ENCODE assay signal across 25 cellular contexts in genomic region chr1:43318831-43319230, GRCh38. TPM values are rescaled to one million over a fixed set of nuclear protein-coding genes. Genes with fewer than 3 reads are reported as not detected.
A peak's percentile ranks its signal among the peaks of the same experiment; 100 is the strongest.
DNase-seq lines count a peak whose midpoint lies in the region; ATAC-seq and TF ChIP-seq lines count a peak whose summit lies in the region.
"Had no signal": no experiment of that assay in that cellular context is flagged by ENCODE, and none has a peak within 500 bp of the region (broad histone marks: within the 10 kb centered on the region; RNA-seq: fewer than 3 reads in every experiment).

No MANE protein-coding gene starts in this region.

- BruUV-seq in Panc1 (replicated peaks; lab: Mats Ljungman, UMichigan), result no TSS peak

- H3K27me3 ChIP-seq in Panc1 (ENCODE audit: control insufficient read depth, insufficient read depth, low read length), result no peaks in the 10 kb centered on the region
- H3K27me3 ChIP-seq in dorsolateral prefrontal cortex, result no peaks in the 10 kb centered on the region
- no peaks in the 10 kb centered on the region for H3K27me3 ChIP-seq in parathyroid adenoma (ENCODE audit: control insufficient read depth, insufficient read depth, low read length)
- H3K27me3 ChIP-seq: SJSA1 had no signal

- DNase-seq in Panc1 (ENCODE audit: low read depth, low spot score) (no peak), dorsolateral prefrontal cortex (peak in 1 of 10 donors; percentile 20), substantia nigra (lab: John Stamatoyannopoulos, UW) (no peak), KG1 (lab: John Stamatoyannopoulos, UW) (no peak), NCI-H748 (lab: John Stamatoyannopoulos, UW; ENCODE audit: unreplicated experiment) (no peak)
- DNase-seq: CD8-positive, alpha-beta T cell; DMS79 treated with DMSO at 0.1 percent for 48 hours; GF-D8; HCEC 1CT; Kasumi-1; MV-4-11; NCI-H1105; NCI-H1436 treated with DMSO at 0.1 percent for 48 hours; NCI-H1930; NCI-H2107; NCI-H774 had no signal

- H3K27ac ChIP-seq in Panc1 (ENCODE audit: low read length) (no peak overlapping the region), dorsolateral prefrontal cortex (peak overlapping the region in 40 of 59 donors; percentile 8 to 96 (median 82)), parathyroid adenoma (no peak overlapping the region), substantia nigra (ENCODE audit: low read depth, low read length, poor library complexity, severe bottlenecking) (peak overlapping the region; percentile 42)
- H3K27ac ChIP-seq: HL-60, SJSA1 had no signal

- no peaks in the 10 kb centered on the region for H3K79me2 ChIP-seq in parathyroid adenoma

- no peak overlapping the region for H3K9ac ChIP-seq in parathyroid adenoma

- H3K4me1 ChIP-seq in Panc1 (ENCODE audit: control insufficient read depth, insufficient read depth, low read length) (no peaks in the 10 kb centered on the region), parathyroid adenoma (peaks cover 2% of the 10 kb centered on the region)
- H3K4me1 ChIP-seq: SJSA1 had no signal

- H3K36me3 ChIP-seq in Panc1 (ENCODE audit: control insufficient read depth, insufficient read depth, low read length) (no peaks in the 10 kb centered on the region), parathyroid adenoma (ENCODE audit: control insufficient read depth, insufficient read depth, low read length) (no peaks in the 10 kb centered on the region)
- H3K36me3 ChIP-seq: SJSA1 had no signal

- ATAC-seq in Panc1, result peak; percentile 56
- ATAC-seq in HG03280 (IDR thresholded peaks at IDR 0.05; ENCODE audit: unreplicated experiment), result no peak
- ATAC-seq: CD8-positive, alpha-beta T cell; Right ventricle myocardium inferior had no signal

- H3K9me3 ChIP-seq in Panc1 (ENCODE audit: control insufficient read depth, insufficient read depth, low read depth, low read length) (no peaks in the 10 kb centered on the region), parathyroid adenoma (ENCODE audit: control insufficient read depth, low read length) (no peaks in the 10 kb centered on the region)
- H3K9me3 ChIP-seq: SJSA1 had no signal

- TF ChIP-seq CTCF in Panc1 (IDR thresholded peaks at IDR 0.05) (no peak), dorsolateral prefrontal cortex (IDR thresholded peaks at IDR 0.05 in 54 of 56, conservative IDR thresholded peaks at IDR 0.05 in 2 of 56; ENCODE audit: low read depth in 1 of 56, partially characterized antibody in 56 of 56) (no peak), parathyroid adenoma (IDR thresholded peaks at IDR 0.05) (no peak)

- POLR2A ChIA-PET in Panc1 (lab: Charles Lee), result no interaction called here

- H3K4me2 ChIP-seq in parathyroid adenoma (ENCODE audit: low read length), result no peak overlapping the region

- no peak overlapping the region for H3K4me3 ChIP-seq in Panc1 (ENCODE audit: low read depth in 2 of 2, low read length in 2 of 2)
- H3K4me3 ChIP-seq in dorsolateral prefrontal cortex, result no peak overlapping the region
- no peak overlapping the region for H3K4me3 ChIP-seq in parathyroid adenoma (ENCODE audit: low read depth, low read length)
- H3K4me3 ChIP-seq: SJSA1 had no signal

- in situ Hi-C loops in Panc1 (cut with HindIII; ENCODE audit: low pct_unique_long_range_greater_than_20kb, low sequenced_read_pairs), result no loop called here

- intact Hi-C loops in Panc1 (cut with micrococcal nuclease; ENCODE audit: unreplicated experiment), result no loop called here
- intact Hi-C loops in dorsolateral prefrontal cortex (cut with DNase I), result loop anchor here (5.0 kb wide), 1 partner anchor 48 kb away; the partner anchor contains the start of gene ELOVL1 (in 2 of the 2)

- H2AFZ ChIP-seq in parathyroid adenoma, result peak overlapping the region; percentile 41

- CTCF ChIA-PET in Panc1 (lab: Charles Lee), result no interaction called here

RNA-seq across cellular contexts. Expression of gene TIE1, which starts 18.0 kb away (rescaled TPM):
- total RNA-seq in Panc1 (2021; ENCODE audit: unreplicated experiment) (0.28 TPM), dorsolateral prefrontal cortex (10 to 100 TPM in 111 of 120 experiments, 1 to 10 TPM in 9; 7.0 to 50.7 (median 15.4) TPM)
- polyA plus RNA-seq in Panc1 (2012; ENCODE audit: insufficient read length), result not detected
- total RNA-seq: A673; CD8-positive, alpha-beta T cell; MCF 10A had no signal

RNA-seq across cellular contexts. Expression of gene MPL, which starts 18.8 kb away (rescaled TPM):
- total RNA-seq in Panc1 (2021; ENCODE audit: unreplicated experiment), result not detected
- 0.30 TPM for polyA plus RNA-seq in Panc1 (2012; ENCODE audit: insufficient read length)
- 1 to 10 TPM in 57 of 120 experiments, under 1 TPM in 47, not detected in 16; 0.23 to 3.6 (median 1.1) TPM for total RNA-seq in dorsolateral prefrontal cortex
- total RNA-seq: A673; CD8-positive, alpha-beta T cell; H1; MCF 10A; RPMI7951; SJSA1 had no signal

RNA-seq across cellular contexts. Expression of gene C1orf210, which starts 33.5 kb away (rescaled TPM):
- total RNA-seq in Panc1 (2021; ENCODE audit: unreplicated experiment) (not detected), dorsolateral prefrontal cortex (under 1 TPM in 12 of 120 experiments, not detected in 108; 0.22 to 0.88 (median 0.48) TPM)
- not detected for polyA plus RNA-seq in Panc1 (2012; ENCODE audit: insufficient read length)
- total RNA-seq: A673; CD8-positive, alpha-beta T cell; Right ventricle myocardium inferior; RPMI7951; SJSA1 had no signal

RNA-seq across cellular contexts. Expression of gene CDC20, which starts 40.0 kb away (rescaled TPM):
- total RNA-seq in Panc1 (2021; ENCODE audit: unreplicated experiment), result 215 TPM
- polyA plus RNA-seq in Panc1 (2012; ENCODE audit: insufficient read length), result 105 TPM
- 1 to 10 TPM in 73 of 120 experiments, under 1 TPM in 34, not detected in 13; 0.32 to 6.8 (median 1.5) TPM for total RNA-seq in dorsolateral prefrontal cortex

RNA-seq across cellular contexts. Expression of gene ELOVL1, which starts 49.0 kb away (rescaled TPM):
- total RNA-seq in Panc1 (2021; ENCODE audit: unreplicated experiment) (105 TPM), dorsolateral prefrontal cortex (100 to 1,000 TPM in 29 of 120 experiments, 10 to 100 TPM in 91; 27.1 to 291 (median 70.1) TPM)
- 115 TPM for polyA plus RNA-seq in Panc1 (2012; ENCODE audit: insufficient read length)

Comparison
In these comparisons a context has a peak if more than half of its experiments do, and no peak if none do; other contexts are left out.
1. H3K27ac ChIP-seq: peak in dorsolateral prefrontal cortex (40 of 59) and substantia nigra (single experiment); none in Panc1 (single experiment) and parathyroid adenoma (single experiment).